Comparison of ENCODE assay signal across 1 cellular context in the genomic region with DNA sequence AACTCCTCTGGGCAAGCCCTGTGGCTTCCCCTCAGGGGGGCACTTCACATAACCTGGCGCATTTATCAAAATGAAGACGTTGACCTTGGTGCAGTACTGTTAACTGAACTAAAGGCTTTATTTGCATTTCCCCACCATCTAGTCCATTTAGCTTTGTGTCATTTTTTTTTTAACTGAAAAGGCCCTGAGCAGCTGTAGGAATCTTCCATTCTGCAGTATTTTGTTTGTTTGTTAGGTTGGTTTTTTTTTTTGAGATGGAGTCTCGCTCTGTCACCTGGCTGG.
TF ChIP-seq lines count a peak whose summit lies in the region.

No MANE protein-coding gene starts in this region.

TF ChIP-seq in HepG2, 621 proteins besides CTCF, POLR2A, EP300 and RAD21 (continued from another document and continues in another):
- TF ChIP-seq, protein P1, sequence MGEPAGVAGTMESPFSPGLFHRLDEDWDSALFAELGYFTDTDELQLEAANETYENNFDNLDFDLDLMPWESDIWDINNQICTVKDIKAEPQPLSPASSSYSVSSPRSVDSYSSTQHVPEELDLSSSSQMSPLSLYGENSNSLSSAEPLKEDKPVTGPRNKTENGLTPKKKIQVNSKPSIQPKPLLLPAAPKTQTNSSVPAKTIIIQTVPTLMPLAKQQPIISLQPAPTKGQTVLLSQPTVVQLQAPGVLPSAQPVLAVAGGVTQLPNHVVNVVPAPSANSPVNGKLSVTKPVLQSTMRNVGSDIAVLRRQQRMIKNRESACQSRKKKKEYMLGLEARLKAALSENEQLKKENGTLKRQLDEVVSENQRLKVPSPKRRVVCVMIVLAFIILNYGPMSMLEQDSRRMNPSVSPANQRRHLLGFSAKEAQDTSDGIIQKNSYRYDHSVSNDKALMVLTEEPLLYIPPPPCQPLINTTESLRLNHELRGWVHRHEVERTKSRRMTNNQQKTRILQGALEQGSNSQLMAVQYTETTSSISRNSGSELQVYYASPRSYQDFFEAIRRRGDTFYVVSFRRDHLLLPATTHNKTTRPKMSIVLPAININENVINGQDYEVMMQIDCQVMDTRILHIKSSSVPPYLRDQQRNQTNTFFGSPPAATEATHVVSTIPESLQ (CRISPR knock-in tag; conservative IDR thresholded peaks at IDR 0.05) = no peak
- TF ChIP-seq BORCS8-MEF2B (CRISPR knock-in tag; IDR thresholded peaks at IDR 0.05) (no peak), ZSCAN20 (CRISPR knock-in tag; IDR thresholded peaks at IDR 0.05; ENCODE audit: borderline replicate concordance) (no peak), ZNF607 (CRISPR knock-in tag; IDR thresholded peaks at IDR 0.05; ENCODE audit: borderline replicate concordance) (no peak), SOX5 (CRISPR knock-in tag; IDR thresholded peaks at IDR 0.05; ENCODE audit: borderline replicate concordance) (0 out of 2 replicates have a peak, but pooled peaks have one; percentile 13), TEAD3 (CRISPR knock-in tag; optimal IDR thresholded peaks at IDR 0.05; ENCODE audit: borderline replicate concordance) (no peak), ZNF335 (CRISPR knock-in tag; IDR thresholded peaks at IDR 0.05) (no peak), ZNF282 (IDR thresholded peaks at IDR 0.05; ENCODE audit: partially characterized antibody) (no peak), ZNF83 (CRISPR knock-in tag; IDR thresholded peaks at IDR 0.05; ENCODE audit: borderline replicate concordance) (no peak), HNF4A (CRISPR knock-in tag; IDR thresholded peaks at IDR 0.05) (no peak), TRIM24 (CRISPR knock-in tag; IDR thresholded peaks at IDR 0.05) (no peak), ZSCAN9 (CRISPR knock-in tag; IDR thresholded peaks at IDR 0.05; ENCODE audit: borderline replicate concordance) (no peak), AGO2 (optimal IDR thresholded peaks at IDR 0.05; ENCODE audit: low read depth, low read length) (no peak), ZNF792 (CRISPR knock-in tag; IDR thresholded peaks at IDR 0.05) (no peak), ZNF510 (CRISPR knock-in tag; IDR thresholded peaks at IDR 0.05; ENCODE audit: low read depth) (no peak), ZBTB42 (CRISPR knock-in tag; IDR thresholded peaks at IDR 0.05) (no peak), NFRKB (IDR thresholded peaks at IDR 0.05) (no peak), MIER3 (CRISPR knock-in tag; IDR thresholded peaks at IDR 0.05; ENCODE audit: borderline replicate concordance) (no peak), SRY (CRISPR knock-in tag; IDR thresholded peaks at IDR 0.05) (no peak), KLF11 (CRISPR knock-in tag; IDR thresholded peaks at IDR 0.05) (no peak), FOXJ3 (CRISPR knock-in tag; IDR thresholded peaks at IDR 0.05; ENCODE audit: borderline replicate concordance) (no peak), MBNL3 (CRISPR knock-in tag; conservative IDR thresholded peaks at IDR 0.05) (no peak), KDM6A (CRISPR knock-in tag; IDR thresholded peaks at IDR 0.05; ENCODE audit: low read depth) (no peak), SNRNP70 (IDR thresholded peaks at IDR 0.05; ENCODE audit: low read depth, low read length) (no peak), FOXA1 (IDR thresholded peaks at IDR 0.05) (no peak), FOXA1 (CRISPR knock-in tag; IDR thresholded peaks at IDR 0.05) (peak; percentile 43; the same call in 1 of the 2 replicates), MAFK (conservative IDR thresholded peaks at IDR 0.05 in 1 of 2, IDR thresholded peaks at IDR 0.05 in 1 of 2; ENCODE audit: low read length in 2 of 2) (no peak), NCOR1 (IDR thresholded peaks at IDR 0.05; ENCODE audit: borderline replicate concordance, low read length) (no peak), ZNF501 (CRISPR knock-in tag; IDR thresholded peaks at IDR 0.05) (no peak), GATAD2A (CRISPR knock-in tag; IDR thresholded peaks at IDR 0.05) (peak; percentile 32; the same call in 1 of the 2 replicates), GFI1 (CRISPR knock-in tag; IDR thresholded peaks at IDR 0.05; ENCODE audit: borderline replicate concordance) (no peak), XRCC5 (optimal IDR thresholded peaks at IDR 0.05; ENCODE audit: low read length) (no peak), RBM22 (optimal IDR thresholded peaks at IDR 0.05; ENCODE audit: low read length) (no peak), SALL1 (CRISPR knock-in tag; IDR thresholded peaks at IDR 0.05) (no peak)
- TF ChIP-seq, protein P2, sequence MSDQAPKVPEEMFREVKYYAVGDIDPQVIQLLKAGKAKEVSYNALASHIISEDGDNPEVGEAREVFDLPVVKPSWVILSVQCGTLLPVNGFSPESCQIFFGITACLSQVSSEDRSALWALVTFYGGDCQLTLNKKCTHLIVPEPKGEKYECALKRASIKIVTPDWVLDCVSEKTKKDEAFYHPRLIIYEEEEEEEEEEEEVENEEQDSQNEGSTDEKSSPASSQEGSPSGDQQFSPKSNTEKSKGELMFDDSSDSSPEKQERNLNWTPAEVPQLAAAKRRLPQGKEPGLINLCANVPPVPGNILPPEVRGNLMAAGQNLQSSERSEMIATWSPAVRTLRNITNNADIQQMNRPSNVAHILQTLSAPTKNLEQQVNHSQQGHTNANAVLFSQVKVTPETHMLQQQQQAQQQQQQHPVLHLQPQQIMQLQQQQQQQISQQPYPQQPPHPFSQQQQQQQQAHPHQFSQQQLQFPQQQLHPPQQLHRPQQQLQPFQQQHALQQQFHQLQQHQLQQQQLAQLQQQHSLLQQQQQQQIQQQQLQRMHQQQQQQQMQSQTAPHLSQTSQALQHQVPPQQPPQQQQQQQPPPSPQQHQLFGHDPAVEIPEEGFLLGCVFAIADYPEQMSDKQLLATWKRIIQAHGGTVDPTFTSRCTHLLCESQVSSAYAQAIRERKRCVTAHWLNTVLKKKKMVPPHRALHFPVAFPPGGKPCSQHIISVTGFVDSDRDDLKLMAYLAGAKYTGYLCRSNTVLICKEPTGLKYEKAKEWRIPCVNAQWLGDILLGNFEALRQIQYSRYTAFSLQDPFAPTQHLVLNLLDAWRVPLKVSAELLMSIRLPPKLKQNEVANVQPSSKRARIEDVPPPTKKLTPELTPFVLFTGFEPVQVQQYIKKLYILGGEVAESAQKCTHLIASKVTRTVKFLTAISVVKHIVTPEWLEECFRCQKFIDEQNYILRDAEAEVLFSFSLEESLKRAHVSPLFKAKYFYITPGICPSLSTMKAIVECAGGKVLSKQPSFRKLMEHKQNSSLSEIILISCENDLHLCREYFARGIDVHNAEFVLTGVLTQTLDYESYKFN (CRISPR knock-in tag; conservative IDR thresholded peaks at IDR 0.05) = no peak
- TF ChIP-seq, protein P3, sequence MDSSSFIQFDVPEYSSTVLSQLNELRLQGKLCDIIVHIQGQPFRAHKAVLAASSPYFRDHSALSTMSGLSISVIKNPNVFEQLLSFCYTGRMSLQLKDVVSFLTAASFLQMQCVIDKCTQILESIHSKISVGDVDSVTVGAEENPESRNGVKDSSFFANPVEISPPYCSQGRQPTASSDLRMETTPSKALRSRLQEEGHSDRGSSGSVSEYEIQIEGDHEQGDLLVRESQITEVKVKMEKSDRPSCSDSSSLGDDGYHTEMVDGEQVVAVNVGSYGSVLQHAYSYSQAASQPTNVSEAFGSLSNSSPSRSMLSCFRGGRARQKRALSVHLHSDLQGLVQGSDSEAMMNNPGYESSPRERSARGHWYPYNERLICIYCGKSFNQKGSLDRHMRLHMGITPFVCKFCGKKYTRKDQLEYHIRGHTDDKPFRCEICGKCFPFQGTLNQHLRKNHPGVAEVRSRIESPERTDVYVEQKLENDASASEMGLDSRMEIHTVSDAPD (CRISPR knock-in tag; IDR thresholded peaks at IDR 0.05) = no peak
- TF ChIP-seq, protein P4, sequence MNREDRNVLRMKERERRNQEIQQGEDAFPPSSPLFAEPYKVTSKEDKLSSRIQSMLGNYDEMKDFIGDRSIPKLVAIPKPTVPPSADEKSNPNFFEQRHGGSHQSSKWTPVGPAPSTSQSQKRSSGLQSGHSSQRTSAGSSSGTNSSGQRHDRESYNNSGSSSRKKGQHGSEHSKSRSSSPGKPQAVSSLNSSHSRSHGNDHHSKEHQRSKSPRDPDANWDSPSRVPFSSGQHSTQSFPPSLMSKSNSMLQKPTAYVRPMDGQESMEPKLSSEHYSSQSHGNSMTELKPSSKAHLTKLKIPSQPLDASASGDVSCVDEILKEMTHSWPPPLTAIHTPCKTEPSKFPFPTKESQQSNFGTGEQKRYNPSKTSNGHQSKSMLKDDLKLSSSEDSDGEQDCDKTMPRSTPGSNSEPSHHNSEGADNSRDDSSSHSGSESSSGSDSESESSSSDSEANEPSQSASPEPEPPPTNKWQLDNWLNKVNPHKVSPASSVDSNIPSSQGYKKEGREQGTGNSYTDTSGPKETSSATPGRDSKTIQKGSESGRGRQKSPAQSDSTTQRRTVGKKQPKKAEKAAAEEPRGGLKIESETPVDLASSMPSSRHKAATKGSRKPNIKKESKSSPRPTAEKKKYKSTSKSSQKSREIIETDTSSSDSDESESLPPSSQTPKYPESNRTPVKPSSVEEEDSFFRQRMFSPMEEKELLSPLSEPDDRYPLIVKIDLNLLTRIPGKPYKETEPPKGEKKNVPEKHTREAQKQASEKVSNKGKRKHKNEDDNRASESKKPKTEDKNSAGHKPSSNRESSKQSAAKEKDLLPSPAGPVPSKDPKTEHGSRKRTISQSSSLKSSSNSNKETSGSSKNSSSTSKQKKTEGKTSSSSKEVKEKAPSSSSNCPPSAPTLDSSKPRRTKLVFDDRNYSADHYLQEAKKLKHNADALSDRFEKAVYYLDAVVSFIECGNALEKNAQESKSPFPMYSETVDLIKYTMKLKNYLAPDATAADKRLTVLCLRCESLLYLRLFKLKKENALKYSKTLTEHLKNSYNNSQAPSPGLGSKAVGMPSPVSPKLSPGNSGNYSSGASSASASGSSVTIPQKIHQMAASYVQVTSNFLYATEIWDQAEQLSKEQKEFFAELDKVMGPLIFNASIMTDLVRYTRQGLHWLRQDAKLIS (CRISPR knock-in tag; IDR thresholded peaks at IDR 0.05) = no peak
- TF ChIP-seq, protein P5, sequence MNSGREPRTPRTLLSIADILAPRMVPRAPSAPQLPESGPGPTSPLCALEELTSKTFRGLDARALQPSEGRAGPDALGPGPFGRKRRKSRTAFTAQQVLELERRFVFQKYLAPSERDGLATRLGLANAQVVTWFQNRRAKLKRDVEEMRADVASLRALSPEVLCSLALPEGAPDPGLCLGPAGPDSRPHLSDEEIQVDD (CRISPR knock-in tag; IDR thresholded peaks at IDR 0.05; ENCODE audit: borderline replicate concordance) = no peak
- TF ChIP-seq, protein P6, sequence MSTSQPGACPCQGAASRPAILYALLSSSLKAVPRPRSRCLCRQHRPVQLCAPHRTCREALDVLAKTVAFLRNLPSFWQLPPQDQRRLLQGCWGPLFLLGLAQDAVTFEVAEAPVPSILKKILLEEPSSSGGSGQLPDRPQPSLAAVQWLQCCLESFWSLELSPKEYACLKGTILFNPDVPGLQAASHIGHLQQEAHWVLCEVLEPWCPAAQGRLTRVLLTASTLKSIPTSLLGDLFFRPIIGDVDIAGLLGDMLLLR (CRISPR knock-in tag; IDR thresholded peaks at IDR 0.05) = no peak
- TF ChIP-seq, protein P7, sequence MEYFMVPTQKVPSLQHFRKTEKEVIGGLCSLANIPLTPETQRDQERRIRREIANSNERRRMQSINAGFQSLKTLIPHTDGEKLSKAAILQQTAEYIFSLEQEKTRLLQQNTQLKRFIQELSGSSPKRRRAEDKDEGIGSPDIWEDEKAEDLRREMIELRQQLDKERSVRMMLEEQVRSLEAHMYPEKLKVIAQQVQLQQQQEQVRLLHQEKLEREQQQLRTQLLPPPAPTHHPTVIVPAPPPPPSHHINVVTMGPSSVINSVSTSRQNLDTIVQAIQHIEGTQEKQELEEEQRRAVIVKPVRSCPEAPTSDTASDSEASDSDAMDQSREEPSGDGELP (IDR thresholded peaks at IDR 0.05; ENCODE audit: borderline replicate concordance, low read depth) = 0 out of 2 replicates have a peak, but pooled peaks have one; percentile 30
- TF ChIP-seq, protein P8, sequence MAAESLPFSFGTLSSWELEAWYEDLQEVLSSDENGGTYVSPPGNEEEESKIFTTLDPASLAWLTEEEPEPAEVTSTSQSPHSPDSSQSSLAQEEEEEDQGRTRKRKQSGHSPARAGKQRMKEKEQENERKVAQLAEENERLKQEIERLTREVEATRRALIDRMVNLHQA (CRISPR knock-in tag; IDR thresholded peaks at IDR 0.05) = no peak
- TF ChIP-seq, protein P9, sequence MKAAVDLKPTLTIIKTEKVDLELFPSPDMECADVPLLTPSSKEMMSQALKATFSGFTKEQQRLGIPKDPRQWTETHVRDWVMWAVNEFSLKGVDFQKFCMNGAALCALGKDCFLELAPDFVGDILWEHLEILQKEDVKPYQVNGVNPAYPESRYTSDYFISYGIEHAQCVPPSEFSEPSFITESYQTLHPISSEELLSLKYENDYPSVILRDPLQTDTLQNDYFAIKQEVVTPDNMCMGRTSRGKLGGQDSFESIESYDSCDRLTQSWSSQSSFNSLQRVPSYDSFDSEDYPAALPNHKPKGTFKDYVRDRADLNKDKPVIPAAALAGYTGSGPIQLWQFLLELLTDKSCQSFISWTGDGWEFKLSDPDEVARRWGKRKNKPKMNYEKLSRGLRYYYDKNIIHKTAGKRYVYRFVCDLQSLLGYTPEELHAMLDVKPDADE (CRISPR knock-in tag; IDR thresholded peaks at IDR 0.05) = no peak
- TF ChIP-seq, protein P10, sequence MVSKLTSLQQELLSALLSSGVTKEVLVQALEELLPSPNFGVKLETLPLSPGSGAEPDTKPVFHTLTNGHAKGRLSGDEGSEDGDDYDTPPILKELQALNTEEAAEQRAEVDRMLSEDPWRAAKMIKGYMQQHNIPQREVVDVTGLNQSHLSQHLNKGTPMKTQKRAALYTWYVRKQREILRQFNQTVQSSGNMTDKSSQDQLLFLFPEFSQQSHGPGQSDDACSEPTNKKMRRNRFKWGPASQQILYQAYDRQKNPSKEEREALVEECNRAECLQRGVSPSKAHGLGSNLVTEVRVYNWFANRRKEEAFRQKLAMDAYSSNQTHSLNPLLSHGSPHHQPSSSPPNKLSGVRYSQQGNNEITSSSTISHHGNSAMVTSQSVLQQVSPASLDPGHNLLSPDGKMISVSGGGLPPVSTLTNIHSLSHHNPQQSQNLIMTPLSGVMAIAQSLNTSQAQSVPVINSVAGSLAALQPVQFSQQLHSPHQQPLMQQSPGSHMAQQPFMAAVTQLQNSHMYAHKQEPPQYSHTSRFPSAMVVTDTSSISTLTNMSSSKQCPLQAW (CRISPR knock-in tag; IDR thresholded peaks at IDR 0.05) = no peak
- TF ChIP-seq, protein P11, sequence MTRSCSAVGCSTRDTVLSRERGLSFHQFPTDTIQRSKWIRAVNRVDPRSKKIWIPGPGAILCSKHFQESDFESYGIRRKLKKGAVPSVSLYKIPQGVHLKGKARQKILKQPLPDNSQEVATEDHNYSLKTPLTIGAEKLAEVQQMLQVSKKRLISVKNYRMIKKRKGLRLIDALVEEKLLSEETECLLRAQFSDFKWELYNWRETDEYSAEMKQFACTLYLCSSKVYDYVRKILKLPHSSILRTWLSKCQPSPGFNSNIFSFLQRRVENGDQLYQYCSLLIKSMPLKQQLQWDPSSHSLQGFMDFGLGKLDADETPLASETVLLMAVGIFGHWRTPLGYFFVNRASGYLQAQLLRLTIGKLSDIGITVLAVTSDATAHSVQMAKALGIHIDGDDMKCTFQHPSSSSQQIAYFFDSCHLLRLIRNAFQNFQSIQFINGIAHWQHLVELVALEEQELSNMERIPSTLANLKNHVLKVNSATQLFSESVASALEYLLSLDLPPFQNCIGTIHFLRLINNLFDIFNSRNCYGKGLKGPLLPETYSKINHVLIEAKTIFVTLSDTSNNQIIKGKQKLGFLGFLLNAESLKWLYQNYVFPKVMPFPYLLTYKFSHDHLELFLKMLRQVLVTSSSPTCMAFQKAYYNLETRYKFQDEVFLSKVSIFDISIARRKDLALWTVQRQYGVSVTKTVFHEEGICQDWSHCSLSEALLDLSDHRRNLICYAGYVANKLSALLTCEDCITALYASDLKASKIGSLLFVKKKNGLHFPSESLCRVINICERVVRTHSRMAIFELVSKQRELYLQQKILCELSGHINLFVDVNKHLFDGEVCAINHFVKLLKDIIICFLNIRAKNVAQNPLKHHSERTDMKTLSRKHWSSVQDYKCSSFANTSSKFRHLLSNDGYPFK (CRISPR knock-in tag; IDR thresholded peaks at IDR 0.05; ENCODE audit: borderline replicate concordance) = no peak
